In the genomic region with DNA sequence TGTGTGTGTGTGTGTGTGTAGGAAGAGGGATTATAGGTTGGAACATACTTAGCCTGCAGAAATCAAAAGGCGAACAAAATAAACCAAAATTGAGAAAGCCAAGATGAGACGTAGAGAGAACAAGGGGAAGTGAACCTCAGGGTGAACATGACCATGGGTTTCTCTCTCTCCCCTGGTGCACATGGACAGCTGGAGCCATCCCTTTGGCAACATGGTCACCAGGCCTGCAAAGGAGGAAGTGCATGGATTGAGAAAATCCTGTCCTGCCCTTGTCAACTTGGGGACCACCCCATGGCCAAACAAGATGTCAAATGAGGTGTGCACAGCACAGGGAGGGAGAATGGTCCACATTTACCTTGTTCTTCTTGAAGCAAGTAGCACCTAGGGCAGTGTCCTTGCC, we compare ENCODE assay signal across 21 cellular contexts. TPM values are rescaled to one million over a fixed set of nuclear protein-coding genes. Genes with fewer than 3 reads are reported as not detected.
"Had no signal": no experiment of that assay in that cellular context is flagged by ENCODE, and none has a peak within 500 bp of the region (broad histone marks: within the 10 kb centered on the region; RNA-seq: fewer than 3 reads in every experiment).

No MANE protein-coding gene starts in this region.

- H3K4me2 ChIP-seq: hepatocyte had no signal

- H2AFZ ChIP-seq: hepatocyte had no signal

- H3K9me3 Mint-ChIP-seq: activated CD4-positive, alpha-beta T cell treated with anti-CD3 and anti-CD28 coated beads, Interleukin-2, amount 10 ng/mL, durations not matched to agents 24 days and 14 days; activated naive CD4-positive, alpha-beta T cell treated with anti-CD3 and anti-CD28 coated beads, Interleukin-2, amount 50 U/mL, for 24 hours; activated T-helper 1 cell treated with anti-CD3 and anti-CD28 coated beads, Interleukin-12 subunit alpha, Interleukin-12 subunit beta, Interleukin-2, Interleukin-4 antibody, amounts not matched to agents 30 ng/mL and 10 ng/mL and 1 ng/mL, durations not matched to agents 14 hours and 24 hours and 36 hours; brain; immature natural killer cell had no signal

- H3K27ac ChIP-seq: foreskin keratinocyte, hepatocyte, VCaP had no signal

- H3K4me3 Mint-ChIP-seq: activated CD4-positive, alpha-beta T cell treated with anti-CD3 and anti-CD28 coated beads, Interleukin-2, amount 10 ng/mL, durations not matched to agents 24 days and 14 days; activated CD8-positive, alpha-beta T cell treated with anti-CD3 and anti-CD28 coated beads, Interleukin-2, amount 10 ng/mL, durations not matched to agents 7 days and 5 days; activated naive CD4-positive, alpha-beta T cell treated with anti-CD3 and anti-CD28 coated beads, Interleukin-2, amount 50 U/mL, for 24 hours; activated T-helper 1 cell treated with anti-CD3 and anti-CD28 coated beads, Interleukin-12 subunit alpha, Interleukin-12 subunit beta, Interleukin-2, Interleukin-4 antibody, amounts not matched to agents 30 ng/mL and 10 ng/mL and 1 ng/mL, durations not matched to agents 14 hours and 24 hours and 36 hours; brain; immature natural killer cell; naive B cell had no signal

- H3K27me3 ChIP-seq: hepatocyte had no signal

- H3K36me3 Mint-ChIP-seq: immature natural killer cell, naive B cell had no signal

- H3K4me1 ChIP-seq: foreskin keratinocyte had no signal

- ATAC-seq: activated CD4-positive, CD25-positive, alpha-beta regulatory T cell treated with anti-CD3 and anti-CD28 coated beads, Interleukin-2, amount 50 U/mL, for 24 hours; activated CD8-positive, alpha-beta T cell treated with anti-CD3 and anti-CD28 coated beads, Interleukin-2, amount 10 ng/mL, durations not matched to agents 7 days and 5 days; foreskin keratinocyte; stimulated activated naive CD8-positive, alpha-beta T cell treated with anti-CD3 and anti-CD28 coated beads, Interleukin-15, Interleukin-2, amounts not matched to agents 100 U/mL and 50 U/mL, for 24 hours had no signal

- H3K4me3 ChIP-seq: hepatocyte had no signal

- H3K27ac Mint-ChIP-seq: activated CD4-positive, alpha-beta T cell treated with anti-CD3 and anti-CD28 coated beads, Interleukin-2, amount 10 ng/mL, durations not matched to agents 24 days and 14 days; activated CD8-positive, alpha-beta T cell treated with anti-CD3 and anti-CD28 coated beads, Interleukin-2, amount 10 ng/mL, durations not matched to agents 7 days and 5 days; activated naive CD4-positive, alpha-beta T cell treated with anti-CD3 and anti-CD28 coated beads, Interleukin-2, amount 50 U/mL, for 24 hours; activated T-helper 1 cell treated with anti-CD3 and anti-CD28 coated beads, Interleukin-12 subunit alpha, Interleukin-12 subunit beta, Interleukin-2, Interleukin-4 antibody, amounts not matched to agents 30 ng/mL and 10 ng/mL and 1 ng/mL, durations not matched to agents 14 hours and 24 hours and 36 hours; brain; immature natural killer cell; naive B cell had no signal

- DNase-seq: activated CD4-positive, alpha-beta T cell treated with anti-CD3 and anti-CD28 coated beads, Interleukin-2, amount 10 ng/mL, durations not matched to agents 24 days and 14 days; activated CD8-positive, alpha-beta T cell treated with anti-CD3 and anti-CD28 coated beads, Interleukin-2, amount 10 ng/mL, durations not matched to agents 7 days and 5 days; activated gamma-delta T cell treated with Interleukin-2 at 50 U/mL for 16 hours; caudate nucleus; dermis blood vessel endothelial cell; effector CD8-positive, alpha-beta T cell; foreskin keratinocyte; immature natural killer cell; mesenchymal stem cell; naive B cell; occipital lobe; posterior cingulate gyrus; stimulated activated CD4-positive, alpha-beta T cell treated with anti-CD3 and anti-CD28 coated beads, Interleukin-4, amount 100 ng/mL, for 24 hours; stimulated activated naive CD8-positive, alpha-beta T cell treated with anti-CD3 and anti-CD28 coated beads, Interleukin-15, Interleukin-2, amounts not matched to agents 100 U/mL and 50 U/mL, for 24 hours had no signal

- H3K27me3 Mint-ChIP-seq: brain had no signal

- H3K4me1 Mint-ChIP-seq: activated CD4-positive, alpha-beta T cell treated with anti-CD3 and anti-CD28 coated beads, Interleukin-2, amount 10 ng/mL, durations not matched to agents 24 days and 14 days; activated naive CD4-positive, alpha-beta T cell treated with anti-CD3 and anti-CD28 coated beads, Interleukin-2, amount 50 U/mL, for 24 hours; brain; immature natural killer cell; naive B cell had no signal

- H3K79me2 ChIP-seq: hepatocyte had no signal

RNA-seq across cellular contexts. Expression of a gene that starts 23.1 kb away (rescaled TPM):
- total RNA-seq: activated CD4-positive, alpha-beta T cell treated with anti-CD3 and anti-CD28 coated beads, Interleukin-2, amount 10 ng/mL, durations not matched to agents 24 days and 14 days; activated CD8-positive, alpha-beta T cell treated with anti-CD3 and anti-CD28 coated beads, Interleukin-2, amount 10 ng/mL, durations not matched to agents 7 days and 5 days; activated T-helper 1 cell treated with anti-CD3 and anti-CD28 coated beads, Interleukin-12 subunit alpha, Interleukin-12 subunit beta, Interleukin-2, Interleukin-4 antibody, amounts not matched to agents 30 ng/mL and 10 ng/mL and 1 ng/mL, durations not matched to agents 14 hours and 24 hours and 36 hours; dermis blood vessel endothelial cell; foreskin keratinocyte; T-helper 2 cell treated with Interferon-gamma antibody and Interleukin-4, amounts not matched to agents 100 ng/mL and 5 ng/mL, for 36 hours had no signal
- polyA plus RNA-seq: foreskin keratinocyte, immature natural killer cell had no signal
